17 cellular contexts compared by ENCODE assay signal in genomic region chr6:44422534-44422933, GRCh38.
"Had no signal": no experiment of that assay in that cellular context is flagged by ENCODE, and none has a peak within 500 bp of the region (broad histone marks: within the 10 kb centered on the region; RNA-seq: fewer than 3 reads in every experiment).

No MANE protein-coding gene starts in this region.

- H3K4me3 ChIP-seq: adrenal gland, lung, sigmoid colon, spleen, thyroid gland had no signal

- H3K4me1 ChIP-seq: adrenal gland, parathyroid adenoma, sigmoid colon, thyroid gland had no signal

- DNase-seq: activated CD4-positive, alpha-beta T cell treated with anti-CD3 and anti-CD28 coated beads for 1 hour; activated CD4-positive, alpha-beta T cell treated with anti-CD3 and anti-CD28 coated beads, Interleukin-2, amount 50 U/mL, for 4 hours; activated gamma-delta T cell treated with Interleukin-2 at 50 U/mL for 16 hours; activated T-cell treated with anti-CD3 and anti-CD28 coated beads, Interleukin-2, amount 50 U/mL, for 72 hours; adrenal gland; cerebellar nuclear complex; cortex of kidney; head of caudate nucleus; sigmoid colon; spleen; stimulated activated naive B cell treated with anti-CD40 and anti-IgM and Interleukin-4, amounts not matched to agents 10 μg/mL and 1 μg/mL and 100 μg/mL, for 72 hours; thyroid gland had no signal

- ATAC-seq: activated naive CD4-positive, alpha-beta T cell treated with anti-CD3 and anti-CD28 coated beads, Interleukin-2, amount 50 U/mL, for 72 hours; activated T-cell treated with anti-CD3 and anti-CD28 coated beads, Interleukin-2, amount 50 U/mL, for 72 hours; natural killer cell treated with Interleukin-12 subunit alpha and Interleukin-12 subunit beta and Interleukin-15 and Interleukin-18, amount 100 ng/mL, for 72 hours; stimulated activated naive B cell treated with anti-CD40 and anti-IgM and Interleukin-4, amounts not matched to agents 10 μg/mL and 1 μg/mL and 100 μg/mL, for 72 hours had no signal

- H3K9me3 ChIP-seq: adrenal gland, neutrophil, sigmoid colon, spleen, thyroid gland had no signal
